In the genomic region with DNA sequence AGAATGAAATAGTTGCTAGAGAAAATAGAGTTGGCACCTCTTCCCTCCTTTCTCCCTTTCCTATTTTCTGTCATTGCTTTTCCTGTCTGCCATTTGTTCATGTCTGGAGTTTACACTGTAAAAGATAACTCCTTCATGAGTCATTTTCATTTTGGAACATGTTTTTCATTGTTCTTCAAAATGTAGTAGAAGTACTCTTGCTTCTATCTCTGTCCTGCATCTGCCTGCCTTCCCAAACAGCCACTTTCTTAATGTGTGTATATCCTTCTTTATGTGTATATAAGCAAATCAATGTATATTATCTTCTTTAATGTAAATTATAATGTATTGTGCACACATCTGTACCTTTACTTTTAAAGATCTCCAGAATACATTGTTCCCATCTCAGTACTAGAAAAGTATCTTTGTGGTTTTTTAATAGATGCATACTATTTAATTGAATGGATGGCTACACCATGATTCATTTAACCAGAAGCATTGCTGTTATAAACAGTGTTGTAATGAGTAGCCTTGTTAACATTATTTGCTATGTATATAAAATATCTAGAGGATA, we compare ENCODE assay signal across 2 cellular contexts.
TF ChIP-seq lines count a peak whose summit lies in the region.

No MANE protein-coding gene starts in this region.

TF ChIP-seq in K562, 482 proteins besides CTCF, POLR2A, EP300 and RAD21 (continued from another document and continues in another):
- TF ChIP-seq, protein P1, sequence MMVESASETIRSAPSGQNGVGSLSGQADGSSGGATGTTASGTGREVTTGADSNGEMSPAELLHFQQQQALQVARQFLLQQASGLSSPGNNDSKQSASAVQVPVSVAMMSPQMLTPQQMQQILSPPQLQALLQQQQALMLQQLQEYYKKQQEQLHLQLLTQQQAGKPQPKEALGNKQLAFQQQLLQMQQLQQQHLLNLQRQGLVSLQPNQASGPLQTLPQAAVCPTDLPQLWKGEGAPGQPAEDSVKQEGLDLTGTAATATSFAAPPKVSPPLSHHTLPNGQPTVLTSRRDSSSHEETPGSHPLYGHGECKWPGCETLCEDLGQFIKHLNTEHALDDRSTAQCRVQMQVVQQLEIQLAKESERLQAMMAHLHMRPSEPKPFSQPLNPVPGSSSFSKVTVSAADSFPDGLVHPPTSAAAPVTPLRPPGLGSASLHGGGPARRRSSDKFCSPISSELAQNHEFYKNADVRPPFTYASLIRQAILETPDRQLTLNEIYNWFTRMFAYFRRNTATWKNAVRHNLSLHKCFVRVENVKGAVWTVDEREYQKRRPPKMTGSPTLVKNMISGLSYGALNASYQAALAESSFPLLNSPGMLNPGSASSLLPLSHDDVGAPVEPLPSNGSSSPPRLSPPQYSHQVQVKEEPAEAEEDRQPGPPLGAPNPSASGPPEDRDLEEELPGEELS (CRISPR knock-in tag; IDR thresholded peaks at IDR 0.05; ENCODE audit: borderline replicate concordance) = no peak
- TF ChIP-seq ZZZ3 (IDR thresholded peaks at IDR 0.05) (no peak), TAF9B (IDR thresholded peaks at IDR 0.05; ENCODE audit: partially characterized antibody) (peak; percentile 44), RFX1 (IDR thresholded peaks at IDR 0.05) (peak; percentile 3; the same call in 1 of the 2 replicates), MAFG (tag; conservative IDR thresholded peaks at IDR 0.05) (no peak), MECOM (CRISPR knock-in tag; IDR thresholded peaks at IDR 0.05) (peak; percentile 14; the same call in 1 of the 2 replicates), ZNF23 (CRISPR knock-in tag; IDR thresholded peaks at IDR 0.05) (no peak), NR4A1 (CRISPR knock-in tag; IDR thresholded peaks at IDR 0.05) (no peak), NR4A1 (tag; IDR thresholded peaks at IDR 0.05) (no peak), SMAD4 (CRISPR knock-in tag; conservative IDR thresholded peaks at IDR 0.05) (peak; percentile 77), SIN3A (IDR thresholded peaks at IDR 0.05; ENCODE audit: borderline replicate concordance in 2 of 2, control insufficient read depth in 1 of 2, low read depth in 2 of 2, low read length in 2 of 2) (no peak), MEF2A (IDR thresholded peaks at IDR 0.05; ENCODE audit: control insufficient read depth, low read depth, low read length) (0 out of 2 replicates have a peak, but pooled peaks have one; percentile 40)
- TF ChIP-seq, protein P2, sequence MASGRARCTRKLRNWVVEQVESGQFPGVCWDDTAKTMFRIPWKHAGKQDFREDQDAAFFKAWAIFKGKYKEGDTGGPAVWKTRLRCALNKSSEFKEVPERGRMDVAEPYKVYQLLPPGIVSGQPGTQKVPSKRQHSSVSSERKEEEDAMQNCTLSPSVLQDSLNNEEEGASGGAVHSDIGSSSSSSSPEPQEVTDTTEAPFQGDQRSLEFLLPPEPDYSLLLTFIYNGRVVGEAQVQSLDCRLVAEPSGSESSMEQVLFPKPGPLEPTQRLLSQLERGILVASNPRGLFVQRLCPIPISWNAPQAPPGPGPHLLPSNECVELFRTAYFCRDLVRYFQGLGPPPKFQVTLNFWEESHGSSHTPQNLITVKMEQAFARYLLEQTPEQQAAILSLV (tag; IDR thresholded peaks at IDR 0.05) = no peak
- TF ChIP-seq, protein P3, sequence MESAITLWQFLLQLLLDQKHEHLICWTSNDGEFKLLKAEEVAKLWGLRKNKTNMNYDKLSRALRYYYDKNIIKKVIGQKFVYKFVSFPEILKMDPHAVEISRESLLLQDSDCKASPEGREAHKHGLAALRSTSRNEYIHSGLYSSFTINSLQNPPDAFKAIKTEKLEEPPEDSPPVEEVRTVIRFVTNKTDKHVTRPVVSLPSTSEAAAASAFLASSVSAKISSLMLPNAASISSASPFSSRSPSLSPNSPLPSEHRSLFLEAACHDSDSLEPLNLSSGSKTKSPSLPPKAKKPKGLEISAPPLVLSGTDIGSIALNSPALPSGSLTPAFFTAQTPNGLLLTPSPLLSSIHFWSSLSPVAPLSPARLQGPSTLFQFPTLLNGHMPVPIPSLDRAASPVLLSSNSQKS (CRISPR knock-in tag; IDR thresholded peaks at IDR 0.05) = no peak
- TF ChIP-seq, protein P4, sequence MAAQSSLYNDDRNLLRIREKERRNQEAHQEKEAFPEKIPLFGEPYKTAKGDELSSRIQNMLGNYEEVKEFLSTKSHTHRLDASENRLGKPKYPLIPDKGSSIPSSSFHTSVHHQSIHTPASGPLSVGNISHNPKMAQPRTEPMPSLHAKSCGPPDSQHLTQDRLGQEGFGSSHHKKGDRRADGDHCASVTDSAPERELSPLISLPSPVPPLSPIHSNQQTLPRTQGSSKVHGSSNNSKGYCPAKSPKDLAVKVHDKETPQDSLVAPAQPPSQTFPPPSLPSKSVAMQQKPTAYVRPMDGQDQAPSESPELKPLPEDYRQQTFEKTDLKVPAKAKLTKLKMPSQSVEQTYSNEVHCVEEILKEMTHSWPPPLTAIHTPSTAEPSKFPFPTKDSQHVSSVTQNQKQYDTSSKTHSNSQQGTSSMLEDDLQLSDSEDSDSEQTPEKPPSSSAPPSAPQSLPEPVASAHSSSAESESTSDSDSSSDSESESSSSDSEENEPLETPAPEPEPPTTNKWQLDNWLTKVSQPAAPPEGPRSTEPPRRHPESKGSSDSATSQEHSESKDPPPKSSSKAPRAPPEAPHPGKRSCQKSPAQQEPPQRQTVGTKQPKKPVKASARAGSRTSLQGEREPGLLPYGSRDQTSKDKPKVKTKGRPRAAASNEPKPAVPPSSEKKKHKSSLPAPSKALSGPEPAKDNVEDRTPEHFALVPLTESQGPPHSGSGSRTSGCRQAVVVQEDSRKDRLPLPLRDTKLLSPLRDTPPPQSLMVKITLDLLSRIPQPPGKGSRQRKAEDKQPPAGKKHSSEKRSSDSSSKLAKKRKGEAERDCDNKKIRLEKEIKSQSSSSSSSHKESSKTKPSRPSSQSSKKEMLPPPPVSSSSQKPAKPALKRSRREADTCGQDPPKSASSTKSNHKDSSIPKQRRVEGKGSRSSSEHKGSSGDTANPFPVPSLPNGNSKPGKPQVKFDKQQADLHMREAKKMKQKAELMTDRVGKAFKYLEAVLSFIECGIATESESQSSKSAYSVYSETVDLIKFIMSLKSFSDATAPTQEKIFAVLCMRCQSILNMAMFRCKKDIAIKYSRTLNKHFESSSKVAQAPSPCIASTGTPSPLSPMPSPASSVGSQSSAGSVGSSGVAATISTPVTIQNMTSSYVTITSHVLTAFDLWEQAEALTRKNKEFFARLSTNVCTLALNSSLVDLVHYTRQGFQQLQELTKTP (IDR thresholded peaks at IDR 0.05; ENCODE audit: low read depth in 1 of 2, partially characterized antibody in 2 of 2) = peak; percentile 53 to 63

TF ChIP-seq in WTC11, 78 proteins besides CTCF, POLR2A, EP300 and RAD21 (continued from another document):
- TF ChIP-seq, protein P5, sequence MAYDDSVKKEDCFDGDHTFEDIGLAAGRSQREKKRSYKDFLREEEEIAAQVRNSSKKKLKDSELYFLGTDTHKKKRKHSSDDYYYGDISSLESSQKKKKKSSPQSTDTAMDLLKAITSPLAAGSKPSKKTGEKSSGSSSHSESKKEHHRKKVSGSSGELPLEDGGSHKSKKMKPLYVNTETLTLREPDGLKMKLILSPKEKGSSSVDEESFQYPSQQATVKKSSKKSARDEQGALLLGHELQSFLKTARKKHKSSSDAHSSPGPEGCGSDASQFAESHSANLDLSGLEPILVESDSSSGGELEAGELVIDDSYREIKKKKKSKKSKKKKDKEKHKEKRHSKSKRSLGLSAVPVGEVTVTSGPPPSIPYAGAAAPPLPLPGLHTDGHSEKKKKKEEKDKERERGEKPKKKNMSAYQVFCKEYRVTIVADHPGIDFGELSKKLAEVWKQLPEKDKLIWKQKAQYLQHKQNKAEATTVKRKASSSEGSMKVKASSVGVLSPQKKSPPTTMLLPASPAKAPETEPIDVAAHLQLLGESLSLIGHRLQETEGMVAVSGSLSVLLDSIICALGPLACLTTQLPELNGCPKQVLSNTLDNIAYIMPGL (CRISPR knock-in tag; IDR thresholded peaks at IDR 0.05) = no peak
- TF ChIP-seq TEAD4 (CRISPR knock-in tag; IDR thresholded peaks at IDR 0.05) (no peak), PRRX2 (CRISPR knock-in tag; IDR thresholded peaks at IDR 0.05) (no peak), ZNF396 (CRISPR knock-in tag; IDR thresholded peaks at IDR 0.05; ENCODE audit: borderline replicate concordance) (no peak), MXD4 (CRISPR knock-in tag; IDR thresholded peaks at IDR 0.05; ENCODE audit: borderline replicate concordance) (no peak)
- TF ChIP-seq, protein P6, sequence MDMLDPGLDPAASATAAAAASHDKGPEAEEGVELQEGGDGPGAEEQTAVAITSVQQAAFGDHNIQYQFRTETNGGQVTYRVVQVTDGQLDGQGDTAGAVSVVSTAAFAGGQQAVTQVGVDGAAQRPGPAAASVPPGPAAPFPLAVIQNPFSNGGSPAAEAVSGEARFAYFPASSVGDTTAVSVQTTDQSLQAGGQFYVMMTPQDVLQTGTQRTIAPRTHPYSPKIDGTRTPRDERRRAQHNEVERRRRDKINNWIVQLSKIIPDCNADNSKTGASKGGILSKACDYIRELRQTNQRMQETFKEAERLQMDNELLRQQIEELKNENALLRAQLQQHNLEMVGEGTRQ (CRISPR knock-in tag; IDR thresholded peaks at IDR 0.05) = no peak
- TF ChIP-seq, protein P7, sequence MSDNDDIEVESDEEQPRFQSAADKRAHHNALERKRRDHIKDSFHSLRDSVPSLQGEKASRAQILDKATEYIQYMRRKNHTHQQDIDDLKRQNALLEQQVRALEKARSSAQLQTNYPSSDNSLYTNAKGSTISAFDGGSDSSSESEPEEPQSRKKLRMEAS (CRISPR knock-in tag; IDR thresholded peaks at IDR 0.05) = no peak
TF ChIP-seq in WTC11: peak in this region for 0.
